ENCODE assay signal across 8 cellular contexts in the genomic region with DNA sequence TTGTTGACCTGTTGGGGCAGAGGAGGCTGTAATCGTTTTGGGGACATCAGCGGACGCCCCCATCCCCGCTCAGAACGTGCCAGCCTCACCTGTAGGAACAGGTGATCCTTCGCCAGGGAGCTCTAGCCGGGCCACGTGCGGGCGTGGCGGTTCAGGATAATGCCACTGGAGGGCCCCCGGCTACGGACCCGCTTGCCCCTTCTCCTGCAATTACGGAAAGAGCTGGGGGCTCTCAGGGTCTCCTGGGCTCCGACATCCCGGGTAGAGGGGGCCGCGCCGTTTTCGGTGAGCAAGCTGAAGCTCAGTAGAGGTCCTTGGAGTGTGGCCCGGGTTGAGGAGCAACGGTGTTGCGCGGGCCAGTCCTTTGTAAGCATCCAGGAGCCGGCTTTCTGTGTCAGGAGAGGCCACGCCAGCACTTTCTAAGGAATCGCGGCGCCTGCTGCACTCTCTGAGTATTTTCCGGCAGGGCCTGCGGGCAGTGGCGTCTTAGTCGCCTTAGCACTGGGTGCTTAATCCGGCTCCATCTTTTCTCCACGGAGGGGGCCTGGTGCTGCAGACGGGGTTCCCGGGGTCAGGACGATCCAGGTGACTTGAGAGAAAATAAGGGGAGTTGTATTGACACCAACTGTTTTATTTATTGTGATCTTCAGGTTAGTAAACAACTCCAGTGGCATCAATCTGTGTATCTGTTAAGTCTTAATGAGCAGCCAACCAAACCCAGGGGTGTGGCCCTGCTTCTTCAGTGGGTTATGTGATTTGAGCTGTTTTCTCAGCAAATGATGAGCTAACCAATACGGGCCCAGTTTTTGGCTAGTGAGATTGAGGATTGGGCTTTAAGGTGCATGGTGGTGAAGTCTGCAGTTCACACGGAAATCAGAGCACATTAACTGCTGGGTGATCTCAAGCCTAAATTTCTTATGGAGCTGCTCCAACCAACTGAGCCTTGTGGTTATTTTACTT. TPM values are rescaled to one million over a fixed set of nuclear protein-coding genes. Genes with fewer than 3 reads are reported as not detected.
DNase-seq lines count a peak whose midpoint lies in the region; ATAC-seq and TF ChIP-seq lines count a peak whose summit lies in the region.

No MANE protein-coding gene starts in this region.

- no peak for ATAC-seq in naive thymus-derived CD8-positive, alpha-beta T cell
- ATAC-seq in GM21737 (IDR thresholded peaks at IDR 0.05; ENCODE audit: unreplicated experiment), result no peak
- no peak for ATAC-seq in HG02678 (IDR thresholded peaks at IDR 0.05; ENCODE audit: unreplicated experiment)

- DNase-seq in DMS79 treated with DMSO at 0.1 percent for 48 hours (lab: John Stamatoyannopoulos, UW), result peak; percentile 87
- peak; percentile 23 for DNase-seq in NCI-H1092 (lab: John Stamatoyannopoulos, UW)
- no peak for DNase-seq in activated CD4-positive, alpha-beta memory T cell treated with anti-CD3 and anti-CD28 coated beads, Interleukin-2, amount 10 ng/mL, durations not matched to agents 7 days and 5 days
- peak; percentile 69 for DNase-seq in fibroblast of mammary gland (ENCODE audit: low read depth)
- peak in 4 of 10 donors; percentile 10 to 31 (median 25) for DNase-seq in naive thymus-derived CD8-positive, alpha-beta T cell
- DNase-seq in activated gamma-delta T cell treated with Interleukin-2 at 50 U/mL for 16 hours, result no peak

- no peak for TF ChIP-seq CTCF in fibroblast of mammary gland (conservative IDR thresholded peaks at IDR 0.05; ENCODE audit: control insufficient read depth, insufficient read depth, low read depth, low read length)

- CTCF ChIA-PET in activated CD4-positive, alpha-beta memory T cell treated with anti-CD3 and anti-CD28 coated beads, Interleukin-2, amount 10 ng/mL, durations not matched to agents 7 days and 5 days (lab: Charles Lee), result interaction anchor here (1.5 kb wide), 1 partner anchor 281 kb away, joined by 3 read pairs; no protein-coding TSS in a partner anchor

- peak overlapping the region; percentile 72 for H3K4me3 ChIP-seq in fibroblast of mammary gland (ENCODE audit: control insufficient read depth, low read depth, low read length)

- H3K27me3 Mint-ChIP-seq in activated CD4-positive, alpha-beta memory T cell treated with anti-CD3 and anti-CD28 coated beads, Interleukin-2, amount 10 ng/mL, durations not matched to agents 7 days and 5 days, result peaks cover 59% of the 10 kb centered on the region
- H3K27me3 Mint-ChIP-seq in naive thymus-derived CD8-positive, alpha-beta T cell, result peaks cover 25 to 55% (median 42%) of the 10 kb centered on the region in 5 donors

- peaks cover 20% of the 10 kb centered on the region for H3K4me1 Mint-ChIP-seq in activated CD4-positive, alpha-beta memory T cell treated with anti-CD3 and anti-CD28 coated beads, Interleukin-2, amount 10 ng/mL, durations not matched to agents 7 days and 5 days
- H3K4me1 Mint-ChIP-seq in naive thymus-derived CD8-positive, alpha-beta T cell, result peaks cover 12 to 27% (median 21%) of the 10 kb centered on the region in 4 donors

- peaks cover 3% of the 10 kb centered on the region for H3K36me3 Mint-ChIP-seq in activated CD4-positive, alpha-beta memory T cell treated with anti-CD3 and anti-CD28 coated beads, Interleukin-2, amount 10 ng/mL, durations not matched to agents 7 days and 5 days (ENCODE audit: low read depth)
- H3K36me3 Mint-ChIP-seq in naive thymus-derived CD8-positive, alpha-beta T cell, result peaks cover 0 to 3% (median 0%) of the 10 kb centered on the region in 3 donors

- POLR2A ChIA-PET in activated CD4-positive, alpha-beta memory T cell treated with anti-CD3 and anti-CD28 coated beads, Interleukin-2, amount 10 ng/mL, durations not matched to agents 7 days and 5 days (lab: Charles Lee), result no interaction called here
- POLR2A ChIA-PET in naive thymus-derived CD8-positive, alpha-beta T cell (lab: Charles Lee), result no interaction called here

- H3K4me3 Mint-ChIP-seq in activated CD4-positive, alpha-beta memory T cell treated with anti-CD3 and anti-CD28 coated beads, Interleukin-2, amount 10 ng/mL, durations not matched to agents 7 days and 5 days, result peak overlapping the region; percentile 71
- peak overlapping the region; percentile 83 to 97 (median 94) for H3K4me3 Mint-ChIP-seq in naive thymus-derived CD8-positive, alpha-beta T cell

- H3K9me3 Mint-ChIP-seq in activated CD4-positive, alpha-beta memory T cell treated with anti-CD3 and anti-CD28 coated beads, Interleukin-2, amount 10 ng/mL, durations not matched to agents 7 days and 5 days, result no peaks in the 10 kb centered on the region
- peaks cover 0 to 4% (median 0%) of the 10 kb centered on the region in 9 donors for H3K9me3 Mint-ChIP-seq in naive thymus-derived CD8-positive, alpha-beta T cell

- no peak overlapping the region for H3K27ac Mint-ChIP-seq in activated CD4-positive, alpha-beta memory T cell treated with anti-CD3 and anti-CD28 coated beads, Interleukin-2, amount 10 ng/mL, durations not matched to agents 7 days and 5 days
- peak overlapping the region in 9 of 10 donors; percentile 22 to 91 (median 71) for H3K27ac Mint-ChIP-seq in naive thymus-derived CD8-positive, alpha-beta T cell

RNA-seq across cellular contexts. Expression of gene MTCL1, which starts 1.9 kb away (rescaled TPM):
- total RNA-seq in activated CD4-positive, alpha-beta memory T cell treated with anti-CD3 and anti-CD28 coated beads, Interleukin-2, amount 10 ng/mL, durations not matched to agents 7 days and 5 days, result 1 to 10 TPM in 1 of 2 experiments, under 1 TPM in 1; 0.75 to 1.1 TPM
- under 1 TPM; 0.13 to 0.41 TPM for total RNA-seq in naive thymus-derived CD8-positive, alpha-beta T cell
- polyA plus RNA-seq in naive thymus-derived CD8-positive, alpha-beta T cell, result not detected

Comparison
In these comparisons a context has a peak if more than half of its experiments do, and no peak if none do; other contexts are left out.
1. DNase-seq: peak in DMS79 treated with DMSO at 0.1 percent for 48 hours (single experiment), NCI-H1092 (single experiment) and fibroblast of mammary gland (single experiment); none in activated CD4-positive, alpha-beta memory T cell treated with anti-CD3 and anti-CD28 coated beads, Interleukin-2, amount 10 ng/mL, durations not matched to agents 7 days and 5 days (single experiment) and activated gamma-delta T cell treated with Interleukin-2 at 50 U/mL for 16 hours (single experiment).